Comparison of ENCODE assay signal across 12 cellular contexts in the genomic region with DNA sequence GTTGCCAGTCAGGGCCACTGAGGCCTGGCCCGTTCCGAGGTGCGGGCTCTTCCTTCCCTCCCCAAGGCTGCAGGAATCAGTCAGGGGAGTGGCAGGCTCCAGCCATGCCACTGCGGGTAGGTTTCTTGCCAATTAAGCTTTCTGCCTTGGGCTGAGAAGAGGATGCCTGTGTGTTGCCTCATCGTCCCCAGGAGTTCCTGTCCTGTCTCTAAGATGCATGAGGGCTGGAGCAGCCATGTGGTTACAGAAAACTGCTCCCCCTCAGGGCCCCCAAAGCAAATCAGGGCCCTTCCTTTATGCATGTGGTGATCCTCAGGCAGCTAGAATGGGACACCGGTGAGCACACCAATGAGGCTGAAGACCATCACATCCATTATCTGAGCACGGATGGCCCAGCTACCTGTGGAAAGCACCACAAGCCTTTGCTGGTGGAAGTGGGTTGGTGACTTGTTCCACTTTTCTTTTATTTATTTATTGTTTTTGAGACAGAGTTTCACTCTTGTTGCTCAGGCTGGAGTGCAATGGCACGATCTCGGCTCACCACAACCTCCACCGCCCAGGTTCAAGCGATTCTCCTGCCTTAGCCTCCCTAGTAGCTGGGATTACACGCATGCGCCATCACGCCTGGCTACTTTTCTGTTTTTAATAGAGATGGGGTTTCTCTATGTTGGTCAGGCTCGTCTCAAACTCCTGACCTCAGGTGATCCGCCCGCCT. TPM values are rescaled to one million over a fixed set of nuclear protein-coding genes. Genes with fewer than 3 reads are reported as not detected.
DNase-seq lines count a peak whose midpoint lies in the region; ATAC-seq, FAIRE-seq and TF ChIP-seq lines count a peak whose summit lies in the region.
"Not testable (repeated sequence)": the region's sequence is repeated elsewhere in the genome, so short reads cannot be mapped to it uniquely, and the experiment has no call there.
"Had no signal": no experiment of that assay in that cellular context is flagged by ENCODE, and none has a peak within 500 bp of the region (broad histone marks: within the 10 kb centered on the region; RNA-seq: fewer than 3 reads in every experiment).

No MANE protein-coding gene starts in this region.

- not testable (repeated sequence) for BruUV-seq in HepG2 (replicated peaks; lab: Mats Ljungman, UMichigan)

- in situ Hi-C loops in HepG2 (cut with HindIII; ENCODE audit: extremely low pct_ligation_motif_present, low pct_unique_long_range_greater_than_20kb), result not testable (repeated sequence)

- intact Hi-C loops in HepG2 (cut with micrococcal nuclease; ENCODE audit: unreplicated experiment), result not testable (repeated sequence)

- not testable (repeated sequence) for FAIRE-seq in astrocyte (lab: Jason Lieb, UNC); HepG2 (lab: Jason Lieb, UNC); small intestine (lab: Jason Lieb, UNC)

- not testable (repeated sequence) for H3K27me3 ChIP-seq in astrocyte (ENCODE audit: insufficient read depth, low read length); HepG2 (ENCODE audit: control insufficient read depth in 1 of 2, insufficient read depth in 2 of 2, low read length in 2 of 2); small intestine (ENCODE audit: control insufficient read depth in 2 of 2, insufficient read depth in 2 of 2, low read length in 2 of 2)

- H2AFZ ChIP-seq in astrocyte (ENCODE audit: low read depth, low read length); HepG2 (ENCODE audit: low read length): not testable (repeated sequence)

- not testable (repeated sequence) for TF ChIP-seq CTCF in astrocyte (IDR thresholded peaks at IDR 0.05; ENCODE audit: insufficient read depth, low read depth, low read length); HepG2 (CRISPR knock-in tag; IDR thresholded peaks at IDR 0.05)

- peak overlapping the region; percentile 96 for H3K27ac Mint-ChIP-seq in T-cell
- peak overlapping the region; percentile 58 for H3K27ac Mint-ChIP-seq in astrocyte (ENCODE audit: unreplicated experiment)

- TF ChIP-seq EP300 in HepG2 (IDR thresholded peaks at IDR 0.05; ENCODE audit: low read depth in 2 of 2, low read length in 2 of 2); HepG2 (CRISPR knock-in tag; IDR thresholded peaks at IDR 0.05; ENCODE audit: borderline replicate concordance): not testable (repeated sequence)

- CTCF ChIA-PET in T-cell (lab: Charles Lee), result interaction anchor here in 1 of 2 donors (0.6 to 1.3 kb wide), 4 partner anchors 10 to 316 kb away, joined by 3 to 4 read pairs (median 4); partner anchors contain the start of gene KLHDC4
- CTCF ChIA-PET in HepG2 (lab: Yijun Ruan, JAX; ENCODE audit: low intra/inter-chr PET ratio, low total read pairs), result not testable (repeated sequence)

- not testable (repeated sequence) for H3K79me2 ChIP-seq in astrocyte (ENCODE audit: insufficient read depth, low read length); HepG2 (ENCODE audit: insufficient read depth, low read length)

- not testable (repeated sequence) for H4K20me1 ChIP-seq in astrocyte (ENCODE audit: insufficient read depth, low read length); HepG2 (ENCODE audit: insufficient read depth, low read length)

- not testable (repeated sequence) for H3K9me3 ChIP-seq in astrocyte (ENCODE audit: insufficient read depth, low read depth, low read length); HepG2 (ENCODE audit: low read length); small intestine (ENCODE audit: control insufficient read depth, low read depth)

- WGBS in HepG2 (ENCODE audit: low lambda C conversion rate), result 98% methylated on average over 16 of the region's 17 CpGs
- 78 to 90% (median 81%) methylated on average over 16 to 17 of the region's 17 CpGs for WGBS in small intestine, 3 donors

- not testable (repeated sequence) for H3K27me3 Mint-ChIP-seq in T-cell; astrocyte (ENCODE audit: low read depth, unreplicated experiment)

- H3K4me3 Mint-ChIP-seq in T-cell, result peak overlapping the region in 2 of 3 donors; percentile 25 to 84
- H3K4me3 Mint-ChIP-seq in astrocyte (ENCODE audit: unreplicated experiment), result not testable (repeated sequence)

- DNase-seq in AG08395 (ENCODE audit: low spot score) (peak; percentile 50), ELR (ENCODE audit: low read depth) (peak; percentile 26), T-cell (peak in 1 of 34 experiments; percentile 6), activated T-cell treated with anti-CD3 and anti-CD28 coated beads for 48 hours (ENCODE audit: low read depth) (peak; percentile 16)
- not testable (repeated sequence) for DNase-seq in astrocyte (ENCODE audit: low read depth); HepG2 (ENCODE audit: low spot score); small intestine

- H3K36me3 ChIP-seq in astrocyte (ENCODE audit: insufficient read depth, low read length); small intestine (ENCODE audit: control insufficient read depth in 2 of 2, insufficient read depth in 2 of 2, low read length in 2 of 2): not testable (repeated sequence)
- peaks cover 19 to 40% of the 10 kb centered on the region in 2 experiments; a peak in 4 of 5 replicates for H3K36me3 ChIP-seq in HepG2 (replicated peaks in 1 of 2; ENCODE audit: control insufficient read depth in 1 of 2, insufficient read depth in 2 of 2, low read length in 2 of 2)

- TF ChIP-seq RAD21 in HepG2 (CRISPR knock-in tag; IDR thresholded peaks at IDR 0.05), result not testable (repeated sequence)

- H3K9ac ChIP-seq in astrocyte (ENCODE audit: low read length); HepG2 (ENCODE audit: insufficient read depth, low read depth, low read length): not testable (repeated sequence)

- TF ChIP-seq POLR2A in HepG2 (IDR thresholded peaks at IDR 0.05; ENCODE audit: insufficient read depth in 1 of 2, low read depth in 2 of 2, low read length in 2 of 2), result peak in 1 of 2 experiments; percentile 22; a peak in 1 of 4 replicates

- H3K9me3 Mint-ChIP-seq in T-cell; astrocyte (ENCODE audit: unreplicated experiment): not testable (repeated sequence)

- peaks cover 13% of the 10 kb centered on the region for H3K4me1 ChIP-seq in astrocyte (ENCODE audit: insufficient read depth, low read length)
- H3K4me1 ChIP-seq in HepG2 (ENCODE audit: insufficient read depth, low read length); small intestine (ENCODE audit: control insufficient read depth in 2 of 2, insufficient read depth in 1 of 2, low read depth in 1 of 2, low read length in 1 of 2): not testable (repeated sequence)

- ATAC-seq in HG03469 (IDR thresholded peaks at IDR 0.05; ENCODE audit: unreplicated experiment) (peak; percentile 6), T-cell (replicated peaks in 1 of 4) (peak in 2 of 4 experiments; percentile 3 to 17)
- ATAC-seq in HepG2, result not testable (repeated sequence)

- H3K27ac ChIP-seq in astrocyte (ENCODE audit: low read depth, low read length); HepG2 (ENCODE audit: extremely low read length, insufficient read depth, low read length): not testable (repeated sequence)
- peak overlapping the region; percentile 51 to 57 for H3K27ac ChIP-seq in small intestine (ENCODE audit: low read depth in 1 of 2, low read length in 1 of 2)

- H3K4me1 Mint-ChIP-seq in T-cell (peaks cover 35 to 37% (median 37%) of the 10 kb centered on the region in 3 donors), astrocyte (ENCODE audit: low read depth, unreplicated experiment) (peaks cover 25% of the 10 kb centered on the region)

- POLR2A ChIA-PET in T-cell (lab: Charles Lee), result interaction anchor here in 1 of 2 donors (0.6 kb wide), 1 partner anchor 9 kb away, joined by 4 read pairs; no protein-coding TSS in a partner anchor
- POLR2A ChIA-PET in HepG2 (lab: Yijun Ruan, JAX), result not testable (repeated sequence)

- not testable (repeated sequence) for H3K4me2 ChIP-seq in astrocyte (ENCODE audit: low read length); HepG2 (ENCODE audit: low read depth, low read length)

- not testable (repeated sequence) for H3K4me3 ChIP-seq in astrocyte (ENCODE audit: insufficient read depth, low read depth, low read length); HepG2 (replicated peaks in 1 of 3; ENCODE audit: insufficient read depth in 1 of 3, low read depth in 2 of 3, low read length in 3 of 3); small intestine (ENCODE audit: low read depth in 1 of 2, low read length in 2 of 2)

- H3K36me3 Mint-ChIP-seq in T-cell; astrocyte (ENCODE audit: low read depth, unreplicated experiment): not testable (repeated sequence)

RNA-seq across cellular contexts. Expression of gene SLC7A5, which starts 27.0 kb away (rescaled TPM):
- 10 to 100 TPM; 37.9 to 81.6 (median 40.0) TPM for total RNA-seq in T-cell
- 815 and 816 TPM in 2 replicates for total RNA-seq in astrocyte
- total RNA-seq in HepG2 (2016; rRNA removed; fragmentation: Illumina TruSeq; extraction: Trizol), result 84.4 and 155 TPM in 2 replicates
- 20.4 and 21.0 TPM in 2 replicates for total RNA-seq in HepG2 (2016; cell fraction: cytosol; rRNA removed; fragmentation: Illumina TruSeq; extraction: Trizol; ENCODE audit: low read depth)
- total RNA-seq in HepG2 (2016; cell fraction: insoluble cytoplasmic fraction; rRNA removed; fragmentation: Illumina TruSeq; extraction: Trizol), result 65.4 and 165 TPM in 2 replicates
- total RNA-seq in HepG2 (2016; cell fraction: membrane; rRNA removed; fragmentation: Illumina TruSeq; extraction: Trizol), result 76.8 and 82.0 TPM in 2 replicates
- 144 and 171 TPM in 2 replicates for total RNA-seq in HepG2 (2016; cell fraction: nucleus; rRNA removed; fragmentation: Illumina TruSeq; extraction: Trizol)
- polyA plus RNA-seq in HepG2 (2011; rRNA removed), result 79.6 and 84.0 TPM in 2 replicates
- 58.4 and 80.8 TPM in 2 replicates for polyA plus RNA-seq in HepG2 (2011; cell fraction: cytosol; rRNA removed)
- polyA plus RNA-seq in HepG2 (2011; cell fraction: nucleus; rRNA removed), result 118 and 147 TPM in 2 replicates
- polyA plus RNA-seq in HepG2 (2012), result 135 and 207 TPM in 2 replicates
- polyA plus RNA-seq in HepG2 (2016; cell fraction: cytosol; fragmentation: Illumina TruSeq; extraction: Trizol; ENCODE audit: low read depth), result 17.8 and 19.1 TPM in 2 replicates
- 93.2 and 121 TPM in 2 replicates for polyA plus RNA-seq in HepG2 (2016; cell fraction: insoluble cytoplasmic fraction; fragmentation: Illumina TruSeq; extraction: Trizol; ENCODE audit: low read depth)
- 56.5 and 59.3 TPM in 2 replicates for polyA plus RNA-seq in HepG2 (2016; cell fraction: membrane; fragmentation: Illumina TruSeq; extraction: Trizol; ENCODE audit: low read depth)
- 307 and 313 TPM in 2 replicates for polyA plus RNA-seq in HepG2 (2016; cell fraction: nucleus; fragmentation: Illumina TruSeq; extraction: Trizol; ENCODE audit: insufficient read depth, low read depth)
- 157 and 170 TPM in 2 replicates for polyA minus RNA-seq in HepG2 (2011; rRNA and poly(A)+ RNA removed; ENCODE audit: low replicate concordance)
- 88.7 and 88.8 TPM in 2 replicates for polyA minus RNA-seq in HepG2 (2011; cell fraction: cytosol; rRNA and poly(A)+ RNA removed)
- 35.7 and 42.5 TPM in 2 replicates for polyA minus RNA-seq in HepG2 (2011; cell fraction: nucleus; rRNA and poly(A)+ RNA removed)
- 10 to 100 TPM in 1 of 3 donors, 1 to 10 TPM in 2; 3.6 to 82.2 (median 4.1) TPM for polyA plus RNA-seq in small intestine

RNA-seq across cellular contexts. Expression of gene CA5A, which starts 40.0 kb away (rescaled TPM):
- total RNA-seq in T-cell (under 1 TPM in 1 of 5 donors, not detected in 4; 0.20 TPM), astrocyte (not detected in 2 replicates), HepG2 (2016; rRNA removed; fragmentation: Illumina TruSeq; extraction: Trizol) (85.7 and 106 TPM in 2 replicates)
- total RNA-seq in HepG2 (2016; cell fraction: cytosol; rRNA removed; fragmentation: Illumina TruSeq; extraction: Trizol; ENCODE audit: low read depth), result 32.7 and 37.9 TPM in 2 replicates
- total RNA-seq in HepG2 (2016; cell fraction: insoluble cytoplasmic fraction; rRNA removed; fragmentation: Illumina TruSeq; extraction: Trizol), result 85.8 and 97.2 TPM in 2 replicates
- 29.8 and 38.9 TPM in 2 replicates for total RNA-seq in HepG2 (2016; cell fraction: membrane; rRNA removed; fragmentation: Illumina TruSeq; extraction: Trizol)
- total RNA-seq in HepG2 (2016; cell fraction: nucleus; rRNA removed; fragmentation: Illumina TruSeq; extraction: Trizol), result 97.3 and 115 TPM in 2 replicates
- polyA plus RNA-seq in HepG2 (2011; rRNA removed) (66.8 and 70.0 TPM in 2 replicates), small intestine (not detected)
- polyA plus RNA-seq in HepG2 (2011; cell fraction: cytosol; rRNA removed), result 69.7 and 71.1 TPM in 2 replicates
- polyA plus RNA-seq in HepG2 (2011; cell fraction: nucleus; rRNA removed), result 186 and 199 TPM in 2 replicates
- 44.2 and 48.2 TPM in 2 replicates for polyA plus RNA-seq in HepG2 (2012)
- polyA plus RNA-seq in HepG2 (2016; cell fraction: cytosol; fragmentation: Illumina TruSeq; extraction: Trizol; ENCODE audit: low read depth), result 21.5 and 23.0 TPM in 2 replicates
- polyA plus RNA-seq in HepG2 (2016; cell fraction: insoluble cytoplasmic fraction; fragmentation: Illumina TruSeq; extraction: Trizol; ENCODE audit: low read depth), result 68.8 and 71.9 TPM in 2 replicates
- polyA plus RNA-seq in HepG2 (2016; cell fraction: membrane; fragmentation: Illumina TruSeq; extraction: Trizol; ENCODE audit: low read depth), result 18.4 and 18.5 TPM in 2 replicates
- 127 and 130 TPM in 2 replicates for polyA plus RNA-seq in HepG2 (2016; cell fraction: nucleus; fragmentation: Illumina TruSeq; extraction: Trizol; ENCODE audit: insufficient read depth, low read depth)
- polyA minus RNA-seq in HepG2 (2011; rRNA and poly(A)+ RNA removed; ENCODE audit: low replicate concordance), result 132 TPM in 1 of 2 replicates, not detected in the other
- polyA minus RNA-seq in HepG2 (2011; cell fraction: cytosol; rRNA and poly(A)+ RNA removed), result 12.6 and 15.9 TPM in 2 replicates
- polyA minus RNA-seq in HepG2 (2011; cell fraction: nucleus; rRNA and poly(A)+ RNA removed), result 114 and 132 TPM in 2 replicates
- total RNA-seq: body of pancreas, HT-29, pancreas, transverse colon had no signal

RNA-seq across cellular contexts. Expression of gene BANP, which starts 54.9 kb away (rescaled TPM):
- total RNA-seq in T-cell (10 to 100 TPM; 57.1 to 81.9 (median 69.4) TPM), astrocyte (26.0 and 28.9 TPM in 2 replicates), HepG2 (2016; rRNA removed; fragmentation: Illumina TruSeq; extraction: Trizol) (13.0 and 20.2 TPM in 2 replicates)
- total RNA-seq in HepG2 (2016; cell fraction: cytosol; rRNA removed; fragmentation: Illumina TruSeq; extraction: Trizol; ENCODE audit: low read depth), result 63.3 and 63.4 TPM in 2 replicates
- 11.2 and 21.0 TPM in 2 replicates for total RNA-seq in HepG2 (2016; cell fraction: insoluble cytoplasmic fraction; rRNA removed; fragmentation: Illumina TruSeq; extraction: Trizol)
- 26.8 and 28.3 TPM in 2 replicates for total RNA-seq in HepG2 (2016; cell fraction: membrane; rRNA removed; fragmentation: Illumina TruSeq; extraction: Trizol)
- total RNA-seq in HepG2 (2016; cell fraction: nucleus; rRNA removed; fragmentation: Illumina TruSeq; extraction: Trizol), result 25.5 and 26.4 TPM in 2 replicates
- polyA plus RNA-seq in HepG2 (2011; rRNA removed) (23.8 and 24.6 TPM in 2 replicates), small intestine (10 to 100 TPM; 10.5 to 11.8 (median 11.3) TPM)
- polyA plus RNA-seq in HepG2 (2011; cell fraction: cytosol; rRNA removed), result 21.1 and 26.1 TPM in 2 replicates
- 58.9 and 72.7 TPM in 2 replicates for polyA plus RNA-seq in HepG2 (2011; cell fraction: nucleus; rRNA removed)
- polyA plus RNA-seq in HepG2 (2012), result 16.2 and 18.3 TPM in 2 replicates
- 6.1 and 6.3 TPM in 2 replicates for polyA plus RNA-seq in HepG2 (2016; cell fraction: cytosol; fragmentation: Illumina TruSeq; extraction: Trizol; ENCODE audit: low read depth)
- polyA plus RNA-seq in HepG2 (2016; cell fraction: insoluble cytoplasmic fraction; fragmentation: Illumina TruSeq; extraction: Trizol; ENCODE audit: low read depth), result 10.3 and 13.0 TPM in 2 replicates
- polyA plus RNA-seq in HepG2 (2016; cell fraction: membrane; fragmentation: Illumina TruSeq; extraction: Trizol; ENCODE audit: low read depth), result 7.4 and 8.4 TPM in 2 replicates
- 24.7 and 27.2 TPM in 2 replicates for polyA plus RNA-seq in HepG2 (2016; cell fraction: nucleus; fragmentation: Illumina TruSeq; extraction: Trizol; ENCODE audit: insufficient read depth, low read depth)
- 44.9 and 76.3 TPM in 2 replicates for polyA minus RNA-seq in HepG2 (2011; rRNA and poly(A)+ RNA removed; ENCODE audit: low replicate concordance)
- polyA minus RNA-seq in HepG2 (2011; cell fraction: cytosol; rRNA and poly(A)+ RNA removed), result 24.6 and 25.1 TPM in 2 replicates
- 76.5 and 78.6 TPM in 2 replicates for polyA minus RNA-seq in HepG2 (2011; cell fraction: nucleus; rRNA and poly(A)+ RNA removed)

Comparison
In these comparisons a context has a peak if more than half of its experiments do, and no peak if none do; other contexts are left out.
1. RNA of gene CA5A, which starts 40.0 kb away (total RNA-seq): 29.8 to 115 TPM in HepG2; 0.20 TPM in T-cell and not detected in astrocyte; every median in the first group is over 10 times any median in the second.